In the genomic region with DNA sequence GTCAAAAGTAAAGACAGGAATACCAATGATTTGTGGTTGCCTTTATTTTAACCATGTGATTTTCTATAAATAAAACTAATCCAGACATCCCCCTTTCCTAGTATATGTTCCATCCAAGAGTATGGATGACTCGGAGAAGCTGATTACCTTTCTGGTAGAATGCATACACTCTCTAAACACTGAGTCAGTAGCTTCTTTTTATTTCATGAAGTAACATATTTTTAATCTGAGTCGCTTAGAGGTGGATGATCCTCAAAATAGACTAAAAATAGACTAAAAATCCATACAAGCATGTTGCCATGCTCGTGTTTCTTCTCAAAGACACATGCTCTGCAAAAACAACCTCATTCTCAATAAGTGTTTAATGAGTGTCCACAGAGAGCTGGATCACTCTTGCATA, we compare ENCODE assay signal across 28 cellular contexts.
"Had no signal": no experiment of that assay in that cellular context is flagged by ENCODE, and none has a peak within 500 bp of the region (broad histone marks: within the 10 kb centered on the region; RNA-seq: fewer than 3 reads in every experiment).

No MANE protein-coding gene starts in this region.

- H3K36me3 Mint-ChIP-seq: activated naive CD4-positive, alpha-beta T cell treated with anti-CD3 and anti-CD28 coated beads, Interleukin-2, amount 50 U/mL, for 72 hours; naive thymus-derived CD4-positive, alpha-beta T cell; WTC11 had no signal

- H3K4me1 Mint-ChIP-seq: activated T-helper 17 cell treated with anti-CD3 and anti-CD28 coated beads, Interleukin-2, amount 50 U/mL, for 72 hours; central memory CD8-positive, alpha-beta T cell; naive thymus-derived CD4-positive, alpha-beta T cell; neural crest cell had no signal

- H3K4me3 Mint-ChIP-seq: activated T-cell treated with anti-CD3 and anti-CD28 coated beads, Interleukin-2, amount 50 U/mL, for 24 hours; activated T-helper 17 cell treated with anti-CD3 and anti-CD28 coated beads, Interleukin-2, amount 50 U/mL, for 72 hours; central memory CD8-positive, alpha-beta T cell; naive thymus-derived CD4-positive, alpha-beta T cell; neural crest cell; WTC11 had no signal

- H3K27ac Mint-ChIP-seq: activated naive CD4-positive, alpha-beta T cell treated with anti-CD3 and anti-CD28 coated beads, Interleukin-2, amount 50 U/mL, for 72 hours; activated T-cell treated with anti-CD3 and anti-CD28 coated beads, Interleukin-2, amount 50 U/mL, for 24 hours; activated T-helper 17 cell treated with anti-CD3 and anti-CD28 coated beads, Interleukin-2, amount 50 U/mL, for 72 hours; naive thymus-derived CD4-positive, alpha-beta T cell; WTC11 had no signal

- H3K9me3 Mint-ChIP-seq: activated naive CD4-positive, alpha-beta T cell treated with anti-CD3 and anti-CD28 coated beads, Interleukin-2, amount 50 U/mL, for 72 hours; activated T-helper 17 cell treated with anti-CD3 and anti-CD28 coated beads, Interleukin-2, amount 50 U/mL, for 72 hours; neural crest cell; WTC11 had no signal

- H3K4me3 ChIP-seq: gastrocnemius medialis, mucosa of descending colon, spleen, thyroid gland, upper lobe of right lung had no signal

- ATAC-seq: activated naive CD4-positive, alpha-beta T cell treated with anti-CD3 and anti-CD28 coated beads, Interleukin-2, amount 50 U/mL, for 72 hours; activated T-helper 17 cell treated with anti-CD3 and anti-CD28 coated beads, Interleukin-2, amount 50 U/mL, for 72 hours; esophagus mucosa; gastrocnemius medialis; mucosa of descending colon; naive thymus-derived CD4-positive, alpha-beta T cell; sciatic nerve; upper lobe of right lung; WTC11 had no signal

- DNase-seq: activated CD4-positive, alpha-beta T cell treated with anti-CD3 and anti-CD28 coated beads, Interleukin-2, amount 50 U/mL, for 4 hours; activated CD8-positive, alpha-beta memory T cell treated with anti-CD3 and anti-CD28 coated beads for 24 hours; activated CD8-positive, alpha-beta memory T cell treated with anti-CD3 and anti-CD28 coated beads, Interleukin-2, amount 50 U/mL, for 4 hours; activated T-cell treated with anti-CD3 and anti-CD28 coated beads, Interleukin-2, amount 50 U/mL, for 24 hours; aorta; brain microvascular endothelial cell; effector memory CD4-positive, alpha-beta T cell; gastrocnemius medialis; hippocampal formation; mesendoderm; mucosa of descending colon; naive thymus-derived CD4-positive, alpha-beta T cell; occipital lobe; posterior cingulate gyrus; spleen; stimulated activated CD4-positive, alpha-beta T cell treated with anti-CD3 and anti-CD28 coated beads, Interleukin-4, amount 100 ng/mL, for 1 hour; stimulated activated naive CD4-positive, alpha-beta T cell treated with Interleukin-2 at 50 U/mL for 16 hours; substantia nigra; T-helper 1 cell; thyroid gland; upper lobe of right lung had no signal

- H3K27me3 ChIP-seq: brain microvascular endothelial cell, gastrocnemius medialis, spleen, thyroid gland, upper lobe of right lung had no signal

- H3K4me1 ChIP-seq: gastrocnemius medialis, spleen, thyroid gland, upper lobe of right lung had no signal

- H3K36me3 ChIP-seq: brain microvascular endothelial cell, gastrocnemius medialis, spleen, thyroid gland, upper lobe of right lung had no signal

- H3K27me3 Mint-ChIP-seq: activated T-cell treated with anti-CD3 and anti-CD28 coated beads, Interleukin-2, amount 50 U/mL, for 24 hours; activated T-helper 17 cell treated with anti-CD3 and anti-CD28 coated beads, Interleukin-2, amount 50 U/mL, for 72 hours; central memory CD8-positive, alpha-beta T cell; naive thymus-derived CD4-positive, alpha-beta T cell had no signal

- H3K27ac ChIP-seq: brain microvascular endothelial cell, gastrocnemius medialis, spleen, thyroid gland, upper lobe of right lung had no signal

- H3K9me3 ChIP-seq: gastrocnemius medialis, mucosa of descending colon, spleen, thyroid gland, upper lobe of right lung had no signal
